Comparison of ENCODE assay signal across 8 cellular contexts in the genomic region with DNA sequence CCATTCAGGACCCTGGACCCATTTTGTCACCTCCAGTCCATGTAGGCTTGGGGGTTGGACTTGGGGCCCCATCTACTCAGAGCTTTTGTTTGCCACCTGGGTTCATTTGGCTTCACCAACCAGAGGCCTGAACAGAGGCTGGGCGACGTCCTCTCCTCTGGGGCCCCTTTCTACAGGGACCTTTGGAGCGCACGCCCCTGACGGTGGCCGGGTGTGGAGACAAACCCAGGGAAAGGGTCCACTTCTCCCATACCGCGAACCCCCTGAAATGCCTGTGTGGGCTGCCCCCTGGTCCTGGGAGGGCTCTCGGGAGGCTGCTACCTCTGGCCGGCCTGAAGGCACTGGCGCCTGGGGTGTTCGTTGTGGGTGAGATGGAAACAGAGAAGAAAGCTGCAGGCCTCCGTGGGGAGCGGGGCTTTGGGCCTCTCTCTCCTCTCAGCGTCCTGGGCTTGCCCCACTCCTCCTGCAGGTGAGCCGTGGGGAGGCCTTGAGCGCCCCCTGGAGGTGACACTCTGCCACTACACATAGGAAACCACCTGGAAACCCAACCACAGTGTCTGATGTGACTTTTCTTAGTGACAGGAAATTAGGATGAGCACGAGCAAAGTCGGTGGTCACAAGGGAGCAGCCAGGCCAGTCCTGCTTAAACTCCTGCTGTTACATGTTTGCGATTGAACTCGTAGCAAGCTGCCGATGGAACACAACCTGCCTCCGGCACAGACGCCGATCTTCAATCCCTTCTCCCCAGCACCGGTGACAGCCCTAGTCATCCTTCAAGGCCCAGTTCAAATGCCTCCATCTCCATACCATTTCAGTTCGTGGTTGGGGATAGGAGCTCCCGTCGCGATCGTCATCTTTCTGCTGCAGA. TPM values are rescaled to one million over a fixed set of nuclear protein-coding genes. Genes with fewer than 3 reads are reported as not detected.
A peak's percentile ranks its signal among the peaks of the same experiment; 100 is the strongest.
DNase-seq lines count a peak whose midpoint lies in the region; ATAC-seq and TF ChIP-seq lines count a peak whose summit lies in the region.

No MANE protein-coding gene starts in this region.

- ATAC-seq in activated naive CD4-positive, alpha-beta T cell treated with anti-CD3 and anti-CD28 coated beads, Interleukin-2, amount 50 U/mL, for 72 hours = peak; percentile 68 to 82
- no peak for ATAC-seq in GM21423 (IDR thresholded peaks at IDR 0.05; ENCODE audit: unreplicated experiment)

- H3K9me3 Mint-ChIP-seq in activated naive CD4-positive, alpha-beta T cell treated with anti-CD3 and anti-CD28 coated beads, Interleukin-2, amount 50 U/mL, for 72 hours = no peaks in the 10 kb centered on the region

- H3K27ac Mint-ChIP-seq in activated naive CD4-positive, alpha-beta T cell treated with anti-CD3 and anti-CD28 coated beads, Interleukin-2, amount 50 U/mL, for 72 hours = no peak overlapping the region

- peak; percentile 90 for TF ChIP-seq CTCF in GM12873 (IDR thresholded peaks at IDR 0.05; ENCODE audit: insufficient read depth, low read depth, low read length, missing control alignments)

- no peaks in the 10 kb centered on the region for H3K36me3 Mint-ChIP-seq in activated naive CD4-positive, alpha-beta T cell treated with anti-CD3 and anti-CD28 coated beads, Interleukin-2, amount 50 U/mL, for 72 hours

- DNase-seq in HuH-7.5 (ENCODE audit: low spot score) (peak; percentile 91), SHP77 (lab: John Stamatoyannopoulos, UW) (peak; percentile 40 to 44), hepatic stellate cell (ENCODE audit: low spot score) (peak; percentile 63), SIG-M5 treated with dmso at 0.1 percent for 504 hours (lab: John Stamatoyannopoulos, UW; ENCODE audit: unreplicated experiment) (no peak)
- DNase-seq in activated naive CD4-positive, alpha-beta T cell treated with anti-CD3 and anti-CD28 coated beads, Interleukin-2, amount 50 U/mL, for 72 hours (ENCODE audit: low spot score in 2 of 2) = peak in 1 of 2 donors; percentile 76
- peak; percentile 55 to 74 for DNase-seq in stimulated activated CD4-positive, alpha-beta T cell treated with anti-CD3 and anti-CD28 coated beads, Interleukin-2, amount 100 ng/mL, for 48 hours

RNA-seq across cellular contexts. Expression of gene NTSR2, which starts 12.0 kb away (rescaled TPM):
- not detected for total RNA-seq in activated naive CD4-positive, alpha-beta T cell treated with anti-CD3 and anti-CD28 coated beads, Interleukin-2, amount 50 U/mL, for 72 hours
